Comparison of ENCODE assay signal across 8 cellular contexts in genomic region chr5:119074419-119074818, GRCh38. TPM values are rescaled to one million over a fixed set of nuclear protein-coding genes. Genes with fewer than 3 reads are reported as not detected.
DNase-seq lines count a peak whose midpoint lies in the region; ATAC-seq and TF ChIP-seq lines count a peak whose summit lies in the region.

No MANE protein-coding gene starts in this region.

- H3K4me1 Mint-ChIP-seq in activated CD4-positive, alpha-beta memory T cell treated with anti-CD3 and anti-CD28 coated beads, Interleukin-2, amount 10 ng/mL, durations not matched to agents 7 days and 5 days = peaks cover 57% of the 10 kb centered on the region

- no peak for TF ChIP-seq CTCF in DND-41 (IDR thresholded peaks at IDR 0.05; ENCODE audit: borderline replicate concordance, extremely low read depth, low read length, poor library complexity, severe bottlenecking)

- H3K9me3 Mint-ChIP-seq in activated CD4-positive, alpha-beta memory T cell treated with anti-CD3 and anti-CD28 coated beads, Interleukin-2, amount 10 ng/mL, durations not matched to agents 7 days and 5 days = no peaks in the 10 kb centered on the region

- H3K9me3 ChIP-seq in DND-41 (ENCODE audit: insufficient read depth, low read length, severe bottlenecking) = no peaks in the 10 kb centered on the region

- H3K4me3 ChIP-seq in DND-41 (ENCODE audit: low read depth in 1 of 2, low read length in 2 of 2) = no peak overlapping the region

- no peak overlapping the region for H3K9ac ChIP-seq in DND-41 (ENCODE audit: low read depth, low read length)

- CTCF ChIA-PET in activated CD4-positive, alpha-beta memory T cell treated with anti-CD3 and anti-CD28 coated beads, Interleukin-2, amount 10 ng/mL, durations not matched to agents 7 days and 5 days (lab: Charles Lee) = interaction anchor here (1.0 to 1.5 kb wide), 4 partner anchors 177 to 338 kb away, joined by 3 read pairs; no protein-coding TSS in a partner anchor

- peaks cover 4% of the 10 kb centered on the region for H3K36me3 Mint-ChIP-seq in activated CD4-positive, alpha-beta memory T cell treated with anti-CD3 and anti-CD28 coated beads, Interleukin-2, amount 10 ng/mL, durations not matched to agents 7 days and 5 days (ENCODE audit: low read depth)

- H4K20me1 ChIP-seq in DND-41 (ENCODE audit: insufficient read depth, low read length) = no peaks in the 10 kb centered on the region; the same call in 1 of the 2 replicates

- POLR2A ChIA-PET in activated CD4-positive, alpha-beta memory T cell treated with anti-CD3 and anti-CD28 coated beads, Interleukin-2, amount 10 ng/mL, durations not matched to agents 7 days and 5 days (lab: Charles Lee) = interaction anchor here (0.8 to 1.5 kb wide), 3 partner anchors 194 to 260 kb away, joined by 3 to 4 read pairs (median 4); no protein-coding TSS in a partner anchor

- ATAC-seq in DND-41 (ENCODE audit: insufficient read depth, low read depth) (no peak), GM19438 (IDR thresholded peaks at IDR 0.05; ENCODE audit: low read depth, unreplicated experiment) (peak; percentile 13), HG03175 (IDR thresholded peaks at IDR 0.05; ENCODE audit: unreplicated experiment) (peak; percentile 29)

- H3K4me1 ChIP-seq in DND-41 (ENCODE audit: insufficient read depth, low read length) = peaks cover 61% of the 10 kb centered on the region

- H3K4me3 Mint-ChIP-seq in activated CD4-positive, alpha-beta memory T cell treated with anti-CD3 and anti-CD28 coated beads, Interleukin-2, amount 10 ng/mL, durations not matched to agents 7 days and 5 days = peak overlapping the region; percentile 51

- no peak overlapping the region for H2AFZ ChIP-seq in DND-41 (ENCODE audit: low read depth, low read length)

- no peaks in the 10 kb centered on the region for H3K27me3 ChIP-seq in DND-41 (ENCODE audit: insufficient read depth, low read length, poor library complexity)

- H3K27ac ChIP-seq in DND-41 (ENCODE audit: low read length) = no peak overlapping the region

- no peaks in the 10 kb centered on the region; the same call in 1 of the 2 replicates for H3K36me3 ChIP-seq in DND-41 (ENCODE audit: insufficient read depth, low read length)

- H3K4me2 ChIP-seq in DND-41 (ENCODE audit: insufficient read depth, low read length) = peak overlapping the region; percentile 71

- H3K79me2 ChIP-seq in DND-41 (ENCODE audit: insufficient read depth, low read length) = peaks cover 90% of the 10 kb centered on the region

- DNase-seq in DND-41 = no peak
- DNase-seq in activated CD4-positive, alpha-beta memory T cell treated with anti-CD3 and anti-CD28 coated beads, Interleukin-2, amount 10 ng/mL, durations not matched to agents 7 days and 5 days = no peak
- DNase-seq in NCI-H2081 (lab: John Stamatoyannopoulos, UW) = no peak
- DNase-seq in HCEC 1CT = no peak
- DNase-seq in NCI-H82 (lab: John Stamatoyannopoulos, UW) = no peak
- DNase-seq in NCI-H2107 (lab: John Stamatoyannopoulos, UW) = no peak

- no peaks in the 10 kb centered on the region for H3K27me3 Mint-ChIP-seq in activated CD4-positive, alpha-beta memory T cell treated with anti-CD3 and anti-CD28 coated beads, Interleukin-2, amount 10 ng/mL, durations not matched to agents 7 days and 5 days

- peak overlapping the region; percentile 59 for H3K27ac Mint-ChIP-seq in activated CD4-positive, alpha-beta memory T cell treated with anti-CD3 and anti-CD28 coated beads, Interleukin-2, amount 10 ng/mL, durations not matched to agents 7 days and 5 days

RNA-seq across cellular contexts. Expression of gene DMXL1, which starts 3.5 kb away (rescaled TPM):
- total RNA-seq in activated CD4-positive, alpha-beta memory T cell treated with anti-CD3 and anti-CD28 coated beads, Interleukin-2, amount 10 ng/mL, durations not matched to agents 7 days and 5 days = 10 to 100 TPM; 31.5 to 33.0 TPM
